ENCODE assay signal across 1 cellular context in genomic region chr17:69717214-69717613, GRCh38.
TF ChIP-seq lines count a peak whose summit lies in the region.

No MANE protein-coding gene starts in this region.

TF ChIP-seq in IMR-90, 13 proteins besides CTCF, POLR2A, EP300 and RAD21:
- no peak for TF ChIP-seq ELK1 (IDR thresholded peaks at IDR 0.05; ENCODE audit: borderline replicate concordance, low read depth, low read length)
- no peak for TF ChIP-seq BHLHE40 (IDR thresholded peaks at IDR 0.05; ENCODE audit: low read depth, low read length)
